In genomic region chr6:27260339-27260738, GRCh38 we compare ENCODE assay signal across 18 cellular contexts. TPM values are rescaled to one million over a fixed set of nuclear protein-coding genes. Genes with fewer than 3 reads are reported as not detected.
DNase-seq lines count a peak whose midpoint lies in the region; ATAC-seq and TF ChIP-seq lines count a peak whose summit lies in the region.
"Had no signal": no experiment of that assay in that cellular context is flagged by ENCODE, and none has a peak within 500 bp of the region (broad histone marks: within the 10 kb centered on the region; RNA-seq: fewer than 3 reads in every experiment).

No MANE protein-coding gene starts in this region.

- H3K27ac ChIP-seq in WERI-Rb-1 = no peak overlapping the region
- H3K27ac ChIP-seq: ascending aorta, foreskin keratinocyte, KMS-11 had no signal

- no peaks in the 10 kb centered on the region for H3K27me3 ChIP-seq in NT2/D1 (ENCODE audit: insufficient read depth, insufficient read length)
- peaks cover 83% of the 10 kb centered on the region for H3K27me3 ChIP-seq in WERI-Rb-1 (ENCODE audit: insufficient read depth, low read depth, severe bottlenecking)

- no peaks in the 10 kb centered on the region for H3K9me3 Mint-ChIP-seq in neural crest cell
- no peaks in the 10 kb centered on the region for H3K9me3 Mint-ChIP-seq in activated T-cell treated with anti-CD3 and anti-CD28 coated beads, Interleukin-2, amount 50 U/mL, for 4 hours
- H3K9me3 Mint-ChIP-seq in activated T-helper 17 cell treated with anti-CD3 and anti-CD28 coated beads, Interleukin-2, amount 50 U/mL, for 72 hours = no peaks in the 10 kb centered on the region

- DNase-seq in ELF-1 (ENCODE audit: low read depth, low spot score) (peak; percentile 55), NT2/D1 (ENCODE audit: low read depth, low spot score) (no peak), fibroblast of mammary gland (ENCODE audit: low read depth) (peak; percentile 25), neural crest cell (ENCODE audit: low read depth, low spot score) (no peak), NCI-H1694 treated with DMSO at 0.1 percent for 48 hours (lab: John Stamatoyannopoulos, UW) (no peak), WERI-Rb-1 (no peak)
- no peak for DNase-seq in activated T-cell treated with anti-CD3 and anti-CD28 coated beads, Interleukin-2, amount 50 U/mL, for 4 hours
- DNase-seq: activated naive CD4-positive, alpha-beta T cell; kidney; NCI-H1105 treated with DMSO at 0.1 percent for 48 hours; NK-92 treated with Interleukin-12 subunit alpha and Interleukin-12 subunit beta, amount 100 ng/mL, for 24 hours; stimulated activated CD4-positive, alpha-beta T cell treated with anti-CD3 and anti-CD28 coated beads, Interleukin-15, amount 100 ng/mL, for 24 hours had no signal

- no peaks in the 10 kb centered on the region for H3K36me3 Mint-ChIP-seq in neural crest cell (ENCODE audit: low read depth)
- no peaks in the 10 kb centered on the region for H3K36me3 Mint-ChIP-seq in activated T-cell treated with anti-CD3 and anti-CD28 coated beads, Interleukin-2, amount 50 U/mL, for 4 hours (ENCODE audit: insufficient read depth)
- H3K36me3 Mint-ChIP-seq in activated T-helper 17 cell treated with anti-CD3 and anti-CD28 coated beads, Interleukin-2, amount 50 U/mL, for 72 hours (ENCODE audit: low read depth) = no peaks in the 10 kb centered on the region

- TF ChIP-seq CTCF in fibroblast of mammary gland (conservative IDR thresholded peaks at IDR 0.05; ENCODE audit: control insufficient read depth, insufficient read depth, low read depth, low read length) (no peak), neural crest cell (conservative IDR thresholded peaks at IDR 0.05) (no peak), WERI-Rb-1 (IDR thresholded peaks at IDR 0.05; ENCODE audit: low read depth, low read length) (no peak)

- peaks cover 98% of the 10 kb centered on the region for H3K27me3 Mint-ChIP-seq in neural crest cell (ENCODE audit: low read depth)
- peaks cover 80% of the 10 kb centered on the region for H3K27me3 Mint-ChIP-seq in activated T-cell treated with anti-CD3 and anti-CD28 coated beads, Interleukin-2, amount 50 U/mL, for 4 hours (ENCODE audit: low read depth)
- H3K27me3 Mint-ChIP-seq in activated T-helper 17 cell treated with anti-CD3 and anti-CD28 coated beads, Interleukin-2, amount 50 U/mL, for 72 hours = peaks cover 24% of the 10 kb centered on the region

- H3K27ac Mint-ChIP-seq in neural crest cell (ENCODE audit: unreplicated experiment) = no peak overlapping the region
- H3K27ac Mint-ChIP-seq in activated T-helper 17 cell treated with anti-CD3 and anti-CD28 coated beads, Interleukin-2, amount 50 U/mL, for 72 hours = no peak overlapping the region
- H3K27ac Mint-ChIP-seq: T-helper 1 cell treated with Interleukin-12 subunit alpha and Interleukin-12 subunit beta and Interleukin-4 antibody, amounts not matched to agents 30 μg/mL and 1 μg/mL, for 36 hours had no signal

- H3K9ac ChIP-seq in NT2/D1 (ENCODE audit: insufficient read length, low read depth) = peak overlapping the region; percentile 51
- H3K9ac ChIP-seq: KMS-11 had no signal

- no peaks in the 10 kb centered on the region for H3K4me1 ChIP-seq in NT2/D1 (ENCODE audit: insufficient read depth, insufficient read length)
- H3K4me1 ChIP-seq: ascending aorta, foreskin keratinocyte had no signal

- H3K4me3 Mint-ChIP-seq in neural crest cell = peak overlapping the region; percentile 43
- H3K4me3 Mint-ChIP-seq in activated T-cell treated with anti-CD3 and anti-CD28 coated beads, Interleukin-2, amount 50 U/mL, for 4 hours = no peak overlapping the region
- no peak overlapping the region for H3K4me3 Mint-ChIP-seq in activated T-helper 17 cell treated with anti-CD3 and anti-CD28 coated beads, Interleukin-2, amount 50 U/mL, for 72 hours
- H3K4me3 Mint-ChIP-seq: T-helper 1 cell treated with Interleukin-12 subunit alpha and Interleukin-12 subunit beta and Interleukin-4 antibody, amounts not matched to agents 30 μg/mL and 1 μg/mL, for 36 hours had no signal

- peak overlapping the region; percentile 31 for H3K4me3 ChIP-seq in NT2/D1 (ENCODE audit: insufficient read length, low read depth)
- peak overlapping the region; percentile 12 for H3K4me3 ChIP-seq in fibroblast of mammary gland (ENCODE audit: control insufficient read depth, low read depth, low read length)
- H3K4me3 ChIP-seq in WERI-Rb-1 (ENCODE audit: low read depth, low read length) = no peak overlapping the region
- H3K4me3 ChIP-seq: ascending aorta had no signal

- H3K4me1 Mint-ChIP-seq in neural crest cell = peaks cover 10% of the 10 kb centered on the region
- H3K4me1 Mint-ChIP-seq in activated T-cell treated with anti-CD3 and anti-CD28 coated beads, Interleukin-2, amount 50 U/mL, for 4 hours (ENCODE audit: low read depth) = no peaks in the 10 kb centered on the region
- no peaks in the 10 kb centered on the region for H3K4me1 Mint-ChIP-seq in activated T-helper 17 cell treated with anti-CD3 and anti-CD28 coated beads, Interleukin-2, amount 50 U/mL, for 72 hours

- ATAC-seq in activated T-cell treated with anti-CD3 and anti-CD28 coated beads, Interleukin-2, amount 50 U/mL, for 4 hours = no peak
- ATAC-seq in activated T-helper 17 cell treated with anti-CD3 and anti-CD28 coated beads, Interleukin-2, amount 50 U/mL, for 72 hours (replicated peaks) = no peak
- ATAC-seq: activated CD4-positive, CD25-positive, alpha-beta regulatory T cell treated with anti-CD3 and anti-CD28 coated beads, Interleukin-2, amount 50 U/mL, for 24 hours; foreskin keratinocyte had no signal

- H3K9me3 ChIP-seq in NT2/D1 (ENCODE audit: insufficient read depth, low read length) (no peaks in the 10 kb centered on the region), WERI-Rb-1 (ENCODE audit: severe bottlenecking) (peaks cover 20% of the 10 kb centered on the region)
- H3K9me3 ChIP-seq: ascending aorta had no signal

- no peaks in the 10 kb centered on the region for H3K36me3 ChIP-seq in NT2/D1 (ENCODE audit: insufficient read depth, insufficient read length, low read length)
- H3K36me3 ChIP-seq in WERI-Rb-1 = no peaks in the 10 kb centered on the region
- H3K36me3 ChIP-seq: ascending aorta had no signal

RNA-seq across cellular contexts. Expression of gene PRSS16, which starts 12.8 kb away (rescaled TPM):
- total RNA-seq in neural crest cell = 0.57 and 0.63 TPM in 2 replicates
- under 1 TPM; 0.15 to 0.63 (median 0.32) TPM for total RNA-seq in activated T-cell treated with anti-CD3 and anti-CD28 coated beads, Interleukin-2, amount 50 U/mL, for 4 hours
- total RNA-seq in activated T-helper 17 cell treated with anti-CD3 and anti-CD28 coated beads, Interleukin-2, amount 50 U/mL, for 72 hours = 1 to 10 TPM; 1.8 to 2.6 TPM
- total RNA-seq: ascending aorta had no signal

RNA-seq across cellular contexts. Expression of gene POM121L2, which starts 51.7 kb away (rescaled TPM):
- not detected in 2 replicates for total RNA-seq in neural crest cell
- total RNA-seq in activated T-cell treated with anti-CD3 and anti-CD28 coated beads, Interleukin-2, amount 50 U/mL, for 4 hours = not detected
- total RNA-seq in activated T-helper 17 cell treated with anti-CD3 and anti-CD28 coated beads, Interleukin-2, amount 50 U/mL, for 72 hours = not detected
- total RNA-seq: ascending aorta, foreskin keratinocyte, kidney had no signal

Comparison
In these comparisons a context has a peak if more than half of its experiments do, and no peak if none do; other contexts are left out.
1. DNase-seq: peak in ELF-1 (single experiment) and fibroblast of mammary gland (single experiment); none in NT2/D1 (single experiment), neural crest cell (single experiment), NCI-H1694 treated with DMSO at 0.1 percent for 48 hours (single experiment), WERI-Rb-1 (single experiment) and activated T-cell treated with anti-CD3 and anti-CD28 coated beads, Interleukin-2, amount 50 U/mL, for 4 hours (single experiment).